22 cellular contexts compared by ENCODE assay signal in genomic region chr2:80014637-80015036, GRCh38.
"Had no signal": no experiment of that assay in that cellular context is flagged by ENCODE, and none has a peak within 500 bp of the region (broad histone marks: within the 10 kb centered on the region; RNA-seq: fewer than 3 reads in every experiment).

No MANE protein-coding gene starts in this region.

- H3K9me3 Mint-ChIP-seq: endodermal cell, nephron progenitor cell had no signal

- H2AFZ ChIP-seq: parathyroid adenoma had no signal

- H3K27me3 ChIP-seq: gastroesophageal sphincter, right lobe of liver, suprapubic skin, thyroid gland, upper lobe of left lung, uterus had no signal

- H3K36me3 ChIP-seq: gastroesophageal sphincter, prostate gland, right lobe of liver, suprapubic skin, thyroid gland, upper lobe of left lung, uterus had no signal

- ATAC-seq: gastroesophageal sphincter; naive thymus-derived CD4-positive, alpha-beta T cell; right lobe of liver; stimulated activated effector memory CD8-positive, alpha-beta T cell treated with anti-CD3 and anti-CD28 coated beads, Interleukin-12 subunit alpha, Interleukin-12 subunit beta, amount 100 ng/mL, for 72 hours; stimulated activated naive CD8-positive, alpha-beta T cell treated with anti-CD3 and anti-CD28 coated beads, Interleukin-15, Interleukin-2, amounts not matched to agents 100 U/mL and 50 U/mL, for 24 hours had no signal

- H3K27ac Mint-ChIP-seq: endodermal cell; immature natural killer cell; naive thymus-derived CD4-positive, alpha-beta T cell; nephron progenitor cell; stimulated activated effector memory CD8-positive, alpha-beta T cell treated with anti-CD3 and anti-CD28 coated beads, Interleukin-12 subunit alpha, Interleukin-12 subunit beta, amount 100 ng/mL, for 72 hours had no signal

- DNase-seq: dermis blood vessel endothelial cell; endodermal cell; erythroblast; glutamatergic neuron; immature natural killer cell; kidney glomerular epithelial cell; mammary epithelial cell; naive thymus-derived CD4-positive, alpha-beta T cell; nephron progenitor cell; retina; right lobe of liver; stimulated activated CD4-positive, alpha-beta T cell treated with anti-CD3 and anti-CD28 coated beads, Interleukin-4, amount 100 ng/mL, for 1 hour; stimulated activated CD8-positive, alpha-beta memory T cell treated with anti-CD3 and anti-CD28 coated beads, Interleukin-4, amount 100 ng/mL, for 48 hours; stimulated activated naive CD8-positive, alpha-beta T cell treated with anti-CD3 and anti-CD28 coated beads, Interleukin-15, Interleukin-2, amounts not matched to agents 100 U/mL and 50 U/mL, for 24 hours; thyroid gland; upper lobe of left lung; uterus had no signal

- H3K27me3 Mint-ChIP-seq: naive thymus-derived CD4-positive, alpha-beta T cell had no signal

- H3K79me2 ChIP-seq: parathyroid adenoma had no signal

- H3K36me3 Mint-ChIP-seq: immature natural killer cell; naive thymus-derived CD4-positive, alpha-beta T cell; stimulated activated effector memory CD8-positive, alpha-beta T cell treated with anti-CD3 and anti-CD28 coated beads, Interleukin-12 subunit alpha, Interleukin-12 subunit beta, amount 100 ng/mL, for 72 hours had no signal

- H3K9me3 ChIP-seq: gastroesophageal sphincter, prostate gland, right lobe of liver, suprapubic skin, thyroid gland, upper lobe of left lung, uterus had no signal

- H3K4me1 ChIP-seq: gastroesophageal sphincter, parathyroid adenoma, suprapubic skin, upper lobe of left lung, uterus had no signal

- H3K4me3 ChIP-seq: gastroesophageal sphincter, prostate gland, right lobe of liver, suprapubic skin, thyroid gland, upper lobe of left lung, uterus had no signal

- H3K9ac ChIP-seq: parathyroid adenoma had no signal

- H3K27ac ChIP-seq: gastroesophageal sphincter, parathyroid adenoma, prostate gland, right lobe of liver, suprapubic skin, thyroid gland, upper lobe of left lung, uterus had no signal

- H3K4me1 Mint-ChIP-seq: immature natural killer cell; naive thymus-derived CD4-positive, alpha-beta T cell; nephron progenitor cell; stimulated activated effector memory CD8-positive, alpha-beta T cell treated with anti-CD3 and anti-CD28 coated beads, Interleukin-12 subunit alpha, Interleukin-12 subunit beta, amount 100 ng/mL, for 72 hours had no signal

- H3K4me3 Mint-ChIP-seq: endodermal cell; immature natural killer cell; naive thymus-derived CD4-positive, alpha-beta T cell; nephron progenitor cell; stimulated activated effector memory CD8-positive, alpha-beta T cell treated with anti-CD3 and anti-CD28 coated beads, Interleukin-12 subunit alpha, Interleukin-12 subunit beta, amount 100 ng/mL, for 72 hours had no signal
